Comparison of ENCODE assay signal across 17 cellular contexts in the genomic region with DNA sequence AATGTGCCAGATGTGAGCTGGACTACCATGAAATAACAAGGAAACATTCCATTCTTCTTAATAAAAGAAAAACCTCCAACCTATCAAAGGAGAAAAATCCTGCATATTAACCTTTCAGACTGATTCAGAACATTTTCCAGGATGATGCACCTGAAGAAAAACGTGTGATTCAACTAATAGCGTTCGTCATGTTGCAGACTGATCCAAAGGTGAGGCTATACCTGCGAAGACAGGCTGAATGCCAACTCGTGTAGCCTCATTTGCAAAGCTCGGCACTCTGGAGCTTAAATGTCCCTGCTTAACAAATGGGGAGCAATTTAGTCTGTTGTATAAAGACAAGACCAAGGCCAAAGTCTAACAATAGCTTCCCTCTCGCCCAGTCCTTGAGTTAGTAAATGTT.
A peak's percentile ranks its signal among the peaks of the same experiment; 100 is the strongest.
DNase-seq lines count a peak whose midpoint lies in the region; ATAC-seq, FAIRE-seq and TF ChIP-seq lines count a peak whose summit lies in the region.
"Had no signal": no experiment of that assay in that cellular context is flagged by ENCODE, and none has a peak within 500 bp of the region (broad histone marks: within the 10 kb centered on the region; RNA-seq: fewer than 3 reads in every experiment).

No MANE protein-coding gene starts in this region.

- POLR2A ChIA-PET in RWPE1 (lab: Yijun Ruan, JAX; ENCODE audit: low non-redundant PET), result no interaction called here

- no peaks in the 10 kb centered on the region for H3K9me3 ChIP-seq in small intestine (ENCODE audit: control insufficient read depth, low read depth)

- H3K4me1 ChIP-seq in small intestine (ENCODE audit: control insufficient read depth in 2 of 2, insufficient read depth in 1 of 2, low read depth in 1 of 2, low read length in 1 of 2), result no peaks in the 10 kb centered on the region

- H3K4me3 ChIP-seq in bronchial epithelial cell (ENCODE audit: low read depth, low read length) (no peak overlapping the region), small intestine (ENCODE audit: low read depth in 1 of 2, low read length in 2 of 2) (no peak overlapping the region)

- DNase-seq in RWPE1 (ENCODE audit: low spot score), result peak; percentile 48
- peak; percentile 55 for DNase-seq in bronchial epithelial cell (ENCODE audit: low read depth)
- DNase-seq in small intestine, result peak; percentile 50
- DNase-seq in dedifferentiated amniotic fluid mesenchymal stem cell (ENCODE audit: extremely low spot score), result no peak
- DNase-seq in NCI-H748 (lab: John Stamatoyannopoulos, UW; ENCODE audit: unreplicated experiment), result no peak
- DNase-seq: C1 segment of cervical spinal cord; CD4-positive, alpha-beta T cell; COR-L47; DND-41; GDM1 had no signal

- 23 to 59% (median 31%) methylated on average over 7 of the region's 7 CpGs for WGBS in small intestine, 3 donors

- H3K27me3 ChIP-seq in bronchial epithelial cell (ENCODE audit: control insufficient read depth, insufficient read depth, low read length) (peaks cover 4% of the 10 kb centered on the region), small intestine (ENCODE audit: control insufficient read depth in 2 of 2, insufficient read depth in 2 of 2, low read length in 2 of 2) (no peaks in the 10 kb centered on the region)

- H3K36me3 ChIP-seq in bronchial epithelial cell (ENCODE audit: control insufficient read depth, insufficient read depth, low read length) (no peaks in the 10 kb centered on the region), small intestine (ENCODE audit: control insufficient read depth in 2 of 2, insufficient read depth in 2 of 2, low read length in 2 of 2) (no peaks in the 10 kb centered on the region)

- FAIRE-seq in bronchial epithelial cell (lab: Jason Lieb, UNC), result no peak
- no peak for FAIRE-seq in small intestine (lab: Jason Lieb, UNC)
- FAIRE-seq: A204.1, GM12892, H54 had no signal

- TF ChIP-seq CTCF in RWPE1 (conservative IDR thresholded peaks at IDR 0.05; ENCODE audit: low read depth) (no peak), bronchial epithelial cell (IDR thresholded peaks at IDR 0.05; ENCODE audit: insufficient read depth, low read length, severe bottlenecking) (no peak)

- H3K27ac ChIP-seq in RWPE1, result no peak overlapping the region
- no peak overlapping the region for H3K27ac ChIP-seq in small intestine (ENCODE audit: low read depth in 1 of 2, low read length in 1 of 2)
- H3K27ac ChIP-seq: HL-60 had no signal

- peak; percentile 64 for ATAC-seq in esophagus mucosa
- ATAC-seq in GM21381 (IDR thresholded peaks at IDR 0.05; ENCODE audit: unreplicated experiment), result no peak
- ATAC-seq: HCT116 had no signal

- CTCF ChIA-PET in RWPE1 (lab: Yijun Ruan, JAX), result interaction anchor here (0.6 kb wide), 1 partner anchor 95 kb away, joined by 3 read pairs; no protein-coding TSS in a partner anchor

Comparison
In these comparisons a context has a peak if more than half of its experiments do, and no peak if none do; other contexts are left out.
1. DNase-seq: peak in RWPE1 (single experiment), bronchial epithelial cell (single experiment) and small intestine (single experiment); none in dedifferentiated amniotic fluid mesenchymal stem cell (single experiment) and NCI-H748 (single experiment).